8 cellular contexts compared by ENCODE assay signal in the genomic region with DNA sequence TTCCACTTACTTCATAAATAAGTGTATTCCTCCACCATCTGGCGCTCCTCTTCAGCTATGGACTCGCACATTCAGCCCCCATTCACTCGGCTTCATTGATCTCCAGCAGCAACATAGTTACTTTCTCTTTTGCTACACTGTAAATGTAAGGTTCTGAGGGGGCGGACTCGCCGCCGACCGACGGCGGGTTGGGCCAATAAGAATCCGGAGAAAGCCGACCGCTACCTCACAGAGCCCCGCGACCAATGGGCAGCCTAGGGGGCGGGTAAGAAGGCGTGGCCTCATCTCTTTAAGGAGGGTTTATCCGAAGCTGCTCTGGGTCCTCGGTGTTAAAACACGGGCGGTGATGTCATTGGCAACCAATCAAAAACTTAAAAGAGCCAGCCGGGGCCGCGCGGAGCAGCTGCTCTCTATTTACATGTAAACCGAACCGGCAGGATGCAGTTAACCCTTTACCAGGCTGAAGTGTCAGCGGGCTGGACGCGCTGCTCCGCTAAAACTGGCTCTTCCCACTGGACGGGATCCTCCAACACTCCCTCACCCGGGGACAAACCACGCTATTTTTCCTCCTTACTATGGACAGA. TPM values are rescaled to one million over a fixed set of nuclear protein-coding genes. Genes with fewer than 3 reads are reported as not detected.
DNase-seq lines count a peak whose midpoint lies in the region; ATAC-seq and TF ChIP-seq lines count a peak whose summit lies in the region.

TSS of gene DUSP10 (minus strand) at position 119 of the 584 bp plus-strand sequence. CDS start 2,345 bp downstream, outside the sequence.

- H3K56ac ChIP-seq in IMR-90 (ENCODE audit: extremely low read depth, insufficient read depth, low read length) = peak within 1 kb of the TSS; percentile 94

- dilution Hi-C loops in IMR-90 (cut with HindIII; ENCODE audit: low sequenced_read_pairs, unreplicated experiment) = no loop called here

- peak within 1 kb of the TSS; percentile 89 for H2BK120ac ChIP-seq in IMR-90 (ENCODE audit: low read depth, low read length)

- ATAC-seq in GM21529 (IDR thresholded peaks at IDR 0.05; ENCODE audit: unreplicated experiment) (peak; percentile 79), IMR-90 (ENCODE audit: low read depth) (peak; percentile 93)

- H3K14ac ChIP-seq in IMR-90 (replicated peaks; ENCODE audit: low read depth, low read length) = peak within 1 kb of the TSS; percentile 93

- in situ Hi-C loops in IMR-90 (cut with MboI; ENCODE audit: low sequenced_read_pairs) = loop anchor here (5.0 to 25.0 kb wide), 4 partner anchors 253 to 895 kb away; no protein-coding TSS in a partner anchor

- peak within 1 kb of the TSS; percentile 88 for H2AK9ac ChIP-seq in IMR-90 (replicated peaks; ENCODE audit: low read depth, low read length, poor library complexity)

- H3K18ac ChIP-seq in IMR-90 (ENCODE audit: low read depth, low read length) = peak within 1 kb of the TSS; percentile 68

- CTCF ChIA-PET in IMR-90 (lab: Yijun Ruan, JAX) = interaction anchor here (0.6 to 2.5 kb wide), 7 partner anchors 13 to 723 kb away, joined by 3 to 12 read pairs (median 3); no protein-coding TSS in a partner anchor

- H3K36me3 ChIP-seq in IMR-90 (ENCODE audit: control insufficient read depth, insufficient read depth, low read length) = peaks cover 22% of the 10 kb centered on the region

- 0 out of 2 replicates have a peak, but pooled peaks have one; percentile 8 for TF ChIP-seq CTCF in IMR-90 (conservative IDR thresholded peaks at IDR 0.05; ENCODE audit: low read depth, low read length)

- peak within 1 kb of the TSS; percentile 90 for H4K91ac ChIP-seq in IMR-90 (ENCODE audit: insufficient read depth, low read depth, low read length)

- H3K27ac ChIP-seq in IMR-90 (ENCODE audit: insufficient read depth, low read length) (peak within 1 kb of the TSS; percentile 92), epithelial cell of prostate (peak within 1 kb of the TSS; percentile 96)

- DNase-seq in DMS114 treated with DMSO at 0.1 percent for 48 hours (lab: John Stamatoyannopoulos, UW; ENCODE audit: unreplicated experiment) (peak; percentile 94), IMR-90 (peak; percentile 100), OCI-M1 (lab: John Stamatoyannopoulos, UW) (peak; percentile 100), activated T-cell treated with anti-CD3 and anti-CD28 coated beads for 24 hours (ENCODE audit: low read depth) (peak; percentile 98), epithelial cell of prostate (ENCODE audit: low read depth, low spot score) (peak; percentile 97)
- peak; percentile 92 to 96 for DNase-seq in stimulated activated CD8-positive, alpha-beta memory T cell treated with anti-CD3 and anti-CD28 coated beads, Interleukin-2, amount 100 ng/mL, for 48 hours (ENCODE audit: low read depth in 2 of 2)

- H3K4ac ChIP-seq in IMR-90 (ENCODE audit: low read depth, low read length) = peak within 1 kb of the TSS; percentile 90

- 0% methylated on average over 17 of the region's 34 CpGs; no CpG with 5 or more reads in 1 of the 2 experiments for WGBS in IMR-90 (ENCODE audit: extremely low coverage in 2 of 2, insufficient read length in 1 of 2), 2 experiments

- H3K9ac ChIP-seq in IMR-90 (ENCODE audit: low read depth, low read length) = peak within 1 kb of the TSS; percentile 88

- H3K79me1 ChIP-seq in IMR-90 (ENCODE audit: low read depth in 1 of 2, low read length in 2 of 2) = peaks cover 9 to 44% of the 10 kb centered on the region in 2 experiments; a peak in 3 of 4 replicates

- H4K5ac ChIP-seq in IMR-90 (ENCODE audit: low read depth, low read length) = peak within 1 kb of the TSS; percentile 38

- peak within 1 kb of the TSS; percentile 88 for H2BK20ac ChIP-seq in IMR-90 (ENCODE audit: low read depth, low read length)

- H3K9me3 ChIP-seq in IMR-90 (ENCODE audit: control insufficient read depth, insufficient read depth, low read length) (no peaks in the 10 kb centered on the region), mononuclear cell (ENCODE audit: low read depth, low read length) (no peaks in the 10 kb centered on the region)

- H3K4me3 ChIP-seq in IMR-90 (ENCODE audit: insufficient read depth, low read depth, low read length) (peak within 1 kb of the TSS; percentile 74), mononuclear cell (ENCODE audit: low read length) (peak within 1 kb of the TSS; percentile 84)

- H3K4me2 ChIP-seq in IMR-90 (ENCODE audit: low read depth, low read length) = peak within 1 kb of the TSS; percentile 95

- H4K8ac ChIP-seq in IMR-90 (ENCODE audit: low read depth in 2 of 2, low read length in 2 of 2) = peak within 1 kb of the TSS; percentile 79 to 90

- peaks cover 21% of the 10 kb centered on the region for H3K9me1 ChIP-seq in IMR-90 (ENCODE audit: insufficient read depth, low read length)

- H2AFZ ChIP-seq in IMR-90 (replicated peaks; ENCODE audit: low read length, poor library complexity) = peak within 1 kb of the TSS; percentile 93

- peak within 1 kb of the TSS; percentile 80; the same call in 2 of the 3 replicates for H2BK15ac ChIP-seq in IMR-90 (ENCODE audit: low read depth, low read length)

- peaks cover 48% of the 10 kb centered on the region for H4K20me1 ChIP-seq in IMR-90 (ENCODE audit: insufficient read depth, low read length)

- peak; percentile 49 for TF ChIP-seq RAD21 in IMR-90 (IDR thresholded peaks at IDR 0.05; ENCODE audit: low read length)

- no TSS peak for BruUV-seq in IMR-90 (replicated peaks; lab: Mats Ljungman, UMichigan)

- POLR2A ChIA-PET in IMR-90 (lab: Charles Lee; ENCODE audit: unreplicated experiment) = interaction anchor here (0.5 to 1.0 kb wide), 2 partner anchors 17 to 27 kb away, joined by 3 read pairs; no protein-coding TSS in a partner anchor

- H3K23ac ChIP-seq in IMR-90 (ENCODE audit: low read depth, low read length) = peak within 1 kb of the TSS; percentile 97

- intact Hi-C loops in IMR-90 (cut with micrococcal nuclease) = loop anchor here (1.0 to 5.0 kb wide), 11 partner anchors 127 to 713 kb away; no protein-coding TSS in a partner anchor

- H3K27me3 ChIP-seq in IMR-90 (ENCODE audit: control insufficient read depth, insufficient read depth, low read length) = no peaks in the 10 kb centered on the region
- H3K27me3 ChIP-seq in mononuclear cell (ENCODE audit: insufficient read depth, low read length) = no peaks in the 10 kb centered on the region

- TF ChIP-seq POLR2A in IMR-90 (IDR thresholded peaks at IDR 0.05; ENCODE audit: low read depth, low read length) = peak; percentile 94

- H2AK5ac ChIP-seq in IMR-90 (ENCODE audit: low read depth, low read length) = peak within 1 kb of the TSS; percentile 83

- H2BK5ac ChIP-seq in IMR-90 (ENCODE audit: low read depth, low read length, poor library complexity, severe bottlenecking) = peak within 1 kb of the TSS; percentile 93

- peaks cover 14% of the 10 kb centered on the region for H3K4me1 ChIP-seq in IMR-90 (ENCODE audit: control insufficient read depth, insufficient read depth, low read length)
- peaks cover 39% of the 10 kb centered on the region for H3K4me1 ChIP-seq in mononuclear cell (ENCODE audit: insufficient read depth, low read length)

TF ChIP-seq in IMR-90, 13 proteins besides CTCF, POLR2A, EP300 and RAD21:
- TF ChIP-seq RCOR1 (IDR thresholded peaks at IDR 0.05; ENCODE audit: insufficient replicate concordance, low read length) (no peak), BHLHE40 (IDR thresholded peaks at IDR 0.05; ENCODE audit: low read depth, low read length) (peak; percentile 84), RFX5 (IDR thresholded peaks at IDR 0.05; ENCODE audit: low read depth, low read length) (peak; percentile 59; the same call in 1 of the 2 replicates), CEBPB (IDR thresholded peaks at IDR 0.05; ENCODE audit: low read depth, low read length) (no peak), USF2 (IDR thresholded peaks at IDR 0.05; ENCODE audit: low read depth, low read length) (no peak), MXI1 (IDR thresholded peaks at IDR 0.05; ENCODE audit: borderline replicate concordance, low read depth, low read length) (peak; percentile 53; the same call in 1 of the 2 replicates), ELK1 (IDR thresholded peaks at IDR 0.05; ENCODE audit: borderline replicate concordance, low read depth, low read length) (no peak), SMC3 (IDR thresholded peaks at IDR 0.05; ENCODE audit: low read depth, low read length) (peak; percentile 23), CHD1 (IDR thresholded peaks at IDR 0.05; ENCODE audit: low read depth, low read length) (no peak), FOS (IDR thresholded peaks at IDR 0.05; ENCODE audit: low read depth, low read length) (peak; percentile 65; the same call in 1 of the 2 replicates)

RNA-seq across cellular contexts. Expression of gene DUSP10, which starts in this region (rescaled TPM):
- total RNA-seq in IMR-90 (2012; rRNA removed) = 59.1 and 71.4 TPM in 2 replicates
- 41.7 and 44.8 TPM in 2 replicates for polyA plus RNA-seq in IMR-90 (2012; rRNA removed)
- polyA plus RNA-seq in IMR-90 (2012; cell fraction: cytosol; rRNA removed) = 23.4 and 35.1 TPM in 2 replicates
- polyA plus RNA-seq in IMR-90 (2012; cell fraction: nucleus; rRNA removed; ENCODE audit: low replicate concordance) = 32.9 and 43.8 TPM in 2 replicates
- total RNA-seq in mononuclear cell = 104 TPM

Comparison
In these comparisons a context has a peak if more than half of its experiments do, and no peak if none do; other contexts are left out.
1. Peak in every context shown above with its lines: DNase-seq, ATAC-seq, H3K4me3 ChIP-seq and H3K27ac ChIP-seq.